Comparison of ENCODE assay signal across 38 cellular contexts in genomic region chr1:225225681-225226080, GRCh38.
"Had no signal": no experiment of that assay in that cellular context is flagged by ENCODE, and none has a peak within 500 bp of the region (broad histone marks: within the 10 kb centered on the region; RNA-seq: fewer than 3 reads in every experiment).

No MANE protein-coding gene starts in this region.

- H3K4me3 ChIP-seq: adrenal gland, ascending aorta, body of pancreas, breast epithelium, cardiac muscle cell had no signal

- H3K4me1 Mint-ChIP-seq: activated naive CD4-positive, alpha-beta T cell treated with anti-CD3 and anti-CD28 coated beads, Interleukin-2, amount 10 ng/mL, durations not matched to agents 7 days and 5 days; activated naive CD4-positive, alpha-beta T cell treated with anti-CD3 and anti-CD28 coated beads, Interleukin-2, amount 50 U/mL, for 24 hours; activated naive CD8-positive, alpha-beta T cell treated with anti-CD3 and anti-CD28 coated beads for 36 hours; activated naive CD8-positive, alpha-beta T cell treated with anti-CD3 and anti-CD28 coated beads, Interleukin-2, amount 10 ng/mL, durations not matched to agents 7 days and 5 days; activated naive CD8-positive, alpha-beta T cell treated with anti-CD3 and anti-CD28 coated beads, Interleukin-2, amount 50 U/mL, for 24 hours; activated T-helper 17 cell treated with anti-CD3 and anti-CD28 coated beads, Interleukin-2, amount 50 U/mL, for 72 hours; brain; central memory CD8-positive, alpha-beta T cell had no signal

- H3K9me3 Mint-ChIP-seq: activated naive CD4-positive, alpha-beta T cell treated with anti-CD3 and anti-CD28 coated beads for 36 hours; activated naive CD4-positive, alpha-beta T cell treated with anti-CD3 and anti-CD28 coated beads, Interleukin-2, amount 10 ng/mL, durations not matched to agents 7 days and 5 days; activated naive CD4-positive, alpha-beta T cell treated with anti-CD3 and anti-CD28 coated beads, Interleukin-2, amount 50 U/mL, for 24 hours; activated naive CD8-positive, alpha-beta T cell treated with anti-CD3 and anti-CD28 coated beads for 36 hours; activated naive CD8-positive, alpha-beta T cell treated with anti-CD3 and anti-CD28 coated beads, Interleukin-2, amount 50 U/mL, for 24 hours; activated T-cell treated with anti-CD3 and anti-CD28 coated beads, Interleukin-2, amount 50 U/mL, for 24 hours; activated T-cell treated with anti-CD3 and anti-CD28 coated beads, Interleukin-2, amount 50 U/mL, for 4 hours; activated T-cell treated with anti-CD3 and anti-CD28 coated beads, Interleukin-2, amount 50 U/mL, for 72 hours; activated T-helper 1 cell treated with anti-CD3 and anti-CD28 coated beads, Interleukin-12 subunit alpha, Interleukin-12 subunit beta, Interleukin-2, Interleukin-4 antibody, amounts not matched to agents 30 ng/mL and 10 ng/mL and 1 ng/mL, durations not matched to agents 14 hours and 24 hours and 36 hours; activated T-helper 17 cell treated with anti-CD3 and anti-CD28 coated beads, Interleukin-2, amount 50 U/mL, for 72 hours; activated T-helper 2 cell treated with anti-CD3 and anti-CD28 coated beads, Interferon-gamma antibody, Interleukin-2, Interleukin-4, amounts not matched to agents 10 μg/mL and 5 μg/mL and 100 μg/mL, durations not matched to agents 14 hours and 24 hours and 36 hours; central memory CD8-positive, alpha-beta T cell had no signal

- H3K27me3 Mint-ChIP-seq: activated naive CD4-positive, alpha-beta T cell treated with anti-CD3 and anti-CD28 coated beads, Interleukin-2, amount 10 ng/mL, durations not matched to agents 7 days and 5 days; activated naive CD8-positive, alpha-beta T cell; activated naive CD8-positive, alpha-beta T cell treated with anti-CD3 and anti-CD28 coated beads, Interleukin-2, amount 50 U/mL, for 24 hours; activated T-helper 17 cell treated with anti-CD3 and anti-CD28 coated beads, Interleukin-2, amount 50 U/mL, for 72 hours had no signal

- H3K4me1 ChIP-seq: adrenal gland, ascending aorta, body of pancreas, breast epithelium had no signal

- H3K4me3 Mint-ChIP-seq: activated naive CD4-positive, alpha-beta T cell treated with anti-CD3 and anti-CD28 coated beads for 36 hours; activated naive CD4-positive, alpha-beta T cell treated with anti-CD3 and anti-CD28 coated beads, Interleukin-2, amount 10 ng/mL, durations not matched to agents 7 days and 5 days; activated naive CD4-positive, alpha-beta T cell treated with anti-CD3 and anti-CD28 coated beads, Interleukin-2, amount 50 U/mL, for 24 hours; activated naive CD8-positive, alpha-beta T cell; activated naive CD8-positive, alpha-beta T cell treated with anti-CD3 and anti-CD28 coated beads for 36 hours; activated naive CD8-positive, alpha-beta T cell treated with anti-CD3 and anti-CD28 coated beads, Interleukin-2, amount 10 ng/mL, durations not matched to agents 7 days and 5 days; activated naive CD8-positive, alpha-beta T cell treated with anti-CD3 and anti-CD28 coated beads, Interleukin-2, amount 50 U/mL, for 24 hours; activated T-cell treated with anti-CD3 and anti-CD28 coated beads, Interleukin-2, amount 50 U/mL, for 24 hours; activated T-cell treated with anti-CD3 and anti-CD28 coated beads, Interleukin-2, amount 50 U/mL, for 4 hours; activated T-cell treated with anti-CD3 and anti-CD28 coated beads, Interleukin-2, amount 50 U/mL, for 72 hours; activated T-helper 1 cell treated with anti-CD3 and anti-CD28 coated beads, Interleukin-12 subunit alpha, Interleukin-12 subunit beta, Interleukin-2, Interleukin-4 antibody, amounts not matched to agents 30 ng/mL and 10 ng/mL and 1 ng/mL, durations not matched to agents 14 hours and 24 hours and 36 hours; activated T-helper 17 cell treated with anti-CD3 and anti-CD28 coated beads, Interleukin-2, amount 50 U/mL, for 72 hours; brain; central memory CD8-positive, alpha-beta T cell had no signal

- H3K27ac Mint-ChIP-seq: activated naive CD4-positive, alpha-beta T cell treated with anti-CD3 and anti-CD28 coated beads for 36 hours; activated naive CD4-positive, alpha-beta T cell treated with anti-CD3 and anti-CD28 coated beads, Interleukin-2, amount 10 ng/mL, durations not matched to agents 7 days and 5 days; activated naive CD4-positive, alpha-beta T cell treated with anti-CD3 and anti-CD28 coated beads, Interleukin-2, amount 50 U/mL, for 24 hours; activated naive CD4-positive, alpha-beta T cell treated with anti-CD3 and anti-CD28 coated beads, Interleukin-2, amount 50 U/mL, for 72 hours; activated naive CD8-positive, alpha-beta T cell; activated naive CD8-positive, alpha-beta T cell treated with anti-CD3 and anti-CD28 coated beads for 36 hours; activated naive CD8-positive, alpha-beta T cell treated with anti-CD3 and anti-CD28 coated beads, Interleukin-2, amount 10 ng/mL, durations not matched to agents 7 days and 5 days; activated naive CD8-positive, alpha-beta T cell treated with anti-CD3 and anti-CD28 coated beads, Interleukin-2, amount 50 U/mL, for 24 hours; activated T-cell treated with anti-CD3 and anti-CD28 coated beads, Interleukin-2, amount 50 U/mL, for 24 hours; activated T-cell treated with anti-CD3 and anti-CD28 coated beads, Interleukin-2, amount 50 U/mL, for 72 hours; activated T-helper 1 cell treated with anti-CD3 and anti-CD28 coated beads, Interleukin-12 subunit alpha, Interleukin-12 subunit beta, Interleukin-2, Interleukin-4 antibody, amounts not matched to agents 30 ng/mL and 10 ng/mL and 1 ng/mL, durations not matched to agents 14 hours and 24 hours and 36 hours; activated T-helper 17 cell treated with anti-CD3 and anti-CD28 coated beads, Interleukin-2, amount 50 U/mL, for 72 hours; activated T-helper 2 cell treated with anti-CD3 and anti-CD28 coated beads, Interferon-gamma antibody, Interleukin-2, Interleukin-4, amounts not matched to agents 10 μg/mL and 5 μg/mL and 100 μg/mL, durations not matched to agents 14 hours and 24 hours and 36 hours; brain had no signal

- H3K9me3 ChIP-seq: adrenal gland, ascending aorta had no signal

- H3K36me3 Mint-ChIP-seq: activated naive CD4-positive, alpha-beta T cell treated with anti-CD3 and anti-CD28 coated beads, Interleukin-2, amount 10 ng/mL, durations not matched to agents 7 days and 5 days; activated naive CD4-positive, alpha-beta T cell treated with anti-CD3 and anti-CD28 coated beads, Interleukin-2, amount 50 U/mL, for 24 hours; activated naive CD4-positive, alpha-beta T cell treated with anti-CD3 and anti-CD28 coated beads, Interleukin-2, amount 50 U/mL, for 72 hours; activated naive CD8-positive, alpha-beta T cell; activated naive CD8-positive, alpha-beta T cell treated with anti-CD3 and anti-CD28 coated beads for 36 hours; activated naive CD8-positive, alpha-beta T cell treated with anti-CD3 and anti-CD28 coated beads, Interleukin-2, amount 10 ng/mL, durations not matched to agents 7 days and 5 days; brain had no signal

- H3K27me3 ChIP-seq: adrenal gland, ascending aorta, body of pancreas, brain microvascular endothelial cell, breast epithelium, cardiac muscle cell had no signal

- H3K27ac ChIP-seq: adrenal gland, ascending aorta, body of pancreas, brain microvascular endothelial cell, breast epithelium, cardiac muscle cell had no signal

- H3K36me3 ChIP-seq: adrenal gland, ascending aorta, brain microvascular endothelial cell, breast epithelium, cardiac muscle cell had no signal

- DNase-seq: activated effector memory CD4-positive, alpha-beta T cell treated with anti-CD3 and anti-CD28 coated beads, Interleukin-2, amount 50 U/mL, for 16 hours; activated effector memory CD4-positive, alpha-beta T cell treated with Interleukin-2 at 50 U/mL for 16 hours; activated gamma-delta T cell; activated gamma-delta T cell treated with Interleukin-2 at 50 U/mL for 16 hours; activated naive CD4-positive, alpha-beta T cell; activated naive CD4-positive, alpha-beta T cell treated with anti-CD3 and anti-CD28 coated beads for 36 hours; activated naive CD4-positive, alpha-beta T cell treated with anti-CD3 and anti-CD28 coated beads, Interleukin-2, amount 10 ng/mL, durations not matched to agents 7 days and 5 days; activated naive CD4-positive, alpha-beta T cell treated with anti-CD3 and anti-CD28 coated beads, Interleukin-2, amount 50 U/mL, for 16 hours; activated naive CD4-positive, alpha-beta T cell treated with Interleukin-2 at 50 U/mL for 16 hours; activated naive CD8-positive, alpha-beta T cell treated with anti-CD3 and anti-CD28 coated beads for 36 hours; activated naive CD8-positive, alpha-beta T cell treated with anti-CD3 and anti-CD28 coated beads, Interleukin-2, amount 10 ng/mL, durations not matched to agents 7 days and 5 days; activated naive CD8-positive, alpha-beta T cell treated with anti-CD3 and anti-CD28 coated beads, Interleukin-2, amount 50 U/mL, for 24 hours; activated T-cell treated with anti-CD3 and anti-CD28 coated beads, Interleukin-2, amount 50 U/mL, for 1 hour; activated T-cell treated with anti-CD3 and anti-CD28 coated beads, Interleukin-2, amount 50 U/mL, for 24 hours; activated T-cell treated with anti-CD3 and anti-CD28 coated beads, Interleukin-2, amount 50 U/mL, for 4 hours; activated T-cell treated with anti-CD3 and anti-CD28 coated beads, Interleukin-2, amount 50 U/mL, for 48 hours; activated T-cell treated with anti-CD3 and anti-CD28 coated beads, Interleukin-2, amount 50 U/mL, for 72 hours; adrenal gland; amniotic stem cell; amygdala; anterior cingulate cortex; aorta; body of pancreas; brain microvascular endothelial cell; caudate nucleus; central memory CD4-positive, alpha-beta T cell; cerebellar nuclear complex had no signal
